1 cellular context compared by ENCODE assay signal in the genomic region with DNA sequence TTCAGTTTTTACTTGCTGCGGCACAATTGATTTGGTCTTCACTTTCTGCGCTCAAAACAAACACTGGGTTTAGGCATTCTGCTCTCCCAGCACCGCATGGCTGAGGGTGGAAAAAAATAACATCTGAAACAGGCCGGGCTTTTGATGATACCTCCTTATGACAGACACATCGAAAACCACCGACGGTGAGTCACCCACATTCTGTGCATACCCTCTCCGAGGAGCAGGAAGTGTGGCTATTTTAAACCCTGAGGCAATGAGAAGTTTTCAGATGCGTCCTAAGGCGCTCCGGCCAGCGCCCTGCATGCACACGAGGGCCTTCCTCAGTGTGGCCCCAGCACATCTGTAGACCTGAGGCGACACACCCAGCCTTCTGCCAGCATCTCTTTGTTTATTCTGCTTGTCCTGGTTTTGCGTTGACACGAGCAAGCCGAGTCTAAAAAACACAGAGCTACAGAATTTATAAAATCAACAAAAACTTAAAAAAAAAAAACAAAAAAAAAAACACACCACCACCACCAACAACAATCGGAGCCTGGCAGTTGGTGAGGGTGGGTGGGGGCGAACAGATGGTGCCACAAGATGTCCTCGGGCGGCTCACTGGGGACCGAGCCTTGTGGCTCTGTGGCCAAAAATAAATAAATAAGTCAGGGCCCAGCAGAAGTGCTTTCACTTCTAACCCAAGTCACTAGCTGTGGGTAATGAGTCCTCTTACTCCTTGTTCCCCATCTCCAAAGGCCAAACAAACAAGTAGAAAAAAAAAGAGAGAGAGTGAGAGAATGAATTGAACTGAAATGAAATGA.
TF ChIP-seq lines count a peak whose summit lies in the region.

No MANE protein-coding gene starts in this region.

TF ChIP-seq in K562, 482 proteins besides CTCF, POLR2A, EP300 and RAD21 (continued from another document and continues in another):
- peak in 1 of 3 experiments; percentile 10 for TF ChIP-seq YY1 (IDR thresholded peaks at IDR 0.05; ENCODE audit: borderline replicate concordance in 1 of 3, control insufficient read depth in 1 of 3, extremely low read depth in 1 of 3, insufficient read depth in 3 of 3, insufficient read length in 1 of 3, insufficient replicate concordance in 2 of 3, low read depth in 1 of 3, low read length in 2 of 3)
- TF ChIP-seq, protein P1, sequence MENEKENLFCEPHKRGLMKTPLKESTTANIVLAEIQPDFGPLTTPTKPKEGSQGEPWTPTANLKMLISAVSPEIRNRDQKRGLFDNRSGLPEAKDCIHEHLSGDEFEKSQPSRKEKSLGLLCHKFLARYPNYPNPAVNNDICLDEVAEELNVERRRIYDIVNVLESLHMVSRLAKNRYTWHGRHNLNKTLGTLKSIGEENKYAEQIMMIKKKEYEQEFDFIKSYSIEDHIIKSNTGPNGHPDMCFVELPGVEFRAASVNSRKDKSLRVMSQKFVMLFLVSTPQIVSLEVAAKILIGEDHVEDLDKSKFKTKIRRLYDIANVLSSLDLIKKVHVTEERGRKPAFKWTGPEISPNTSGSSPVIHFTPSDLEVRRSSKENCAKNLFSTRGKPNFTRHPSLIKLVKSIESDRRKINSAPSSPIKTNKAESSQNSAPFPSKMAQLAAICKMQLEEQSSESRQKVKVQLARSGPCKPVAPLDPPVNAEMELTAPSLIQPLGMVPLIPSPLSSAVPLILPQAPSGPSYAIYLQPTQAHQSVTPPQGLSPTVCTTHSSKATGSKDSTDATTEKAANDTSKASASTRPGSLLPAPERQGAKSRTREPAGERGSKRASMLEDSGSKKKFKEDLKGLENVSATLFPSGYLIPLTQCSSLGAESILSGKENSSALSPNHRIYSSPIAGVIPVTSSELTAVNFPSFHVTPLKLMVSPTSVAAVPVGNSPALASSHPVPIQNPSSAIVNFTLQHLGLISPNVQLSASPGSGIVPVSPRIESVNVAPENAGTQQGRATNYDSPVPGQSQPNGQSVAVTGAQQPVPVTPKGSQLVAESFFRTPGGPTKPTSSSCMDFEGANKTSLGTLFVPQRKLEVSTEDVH (IDR thresholded peaks at IDR 0.05; ENCODE audit: low read depth, partially characterized antibody) = no peak
- TF ChIP-seq C11orf30 (IDR thresholded peaks at IDR 0.05; ENCODE audit: low read depth) = no peak
- no peak for TF ChIP-seq BRD4 (IDR thresholded peaks at IDR 0.05)
- TF ChIP-seq NFRKB (IDR thresholded peaks at IDR 0.05; ENCODE audit: low read depth) = 0 out of 2 replicates have a peak, but pooled peaks have one; percentile 33
- no peak for TF ChIP-seq DNMT1 (IDR thresholded peaks at IDR 0.05)
- TF ChIP-seq CHCHD3 (CRISPR knock-in tag; IDR thresholded peaks at IDR 0.05) = no peak
- peak; percentile 56 for TF ChIP-seq ZFX (CRISPR knock-in tag; IDR thresholded peaks at IDR 0.05)
- TF ChIP-seq PML (IDR thresholded peaks at IDR 0.05; ENCODE audit: low read length) = no peak
- no peak for TF ChIP-seq SAFB2 (IDR thresholded peaks at IDR 0.05; ENCODE audit: borderline replicate concordance, low read depth, low read length, severe bottlenecking)
- TF ChIP-seq, protein P2, sequence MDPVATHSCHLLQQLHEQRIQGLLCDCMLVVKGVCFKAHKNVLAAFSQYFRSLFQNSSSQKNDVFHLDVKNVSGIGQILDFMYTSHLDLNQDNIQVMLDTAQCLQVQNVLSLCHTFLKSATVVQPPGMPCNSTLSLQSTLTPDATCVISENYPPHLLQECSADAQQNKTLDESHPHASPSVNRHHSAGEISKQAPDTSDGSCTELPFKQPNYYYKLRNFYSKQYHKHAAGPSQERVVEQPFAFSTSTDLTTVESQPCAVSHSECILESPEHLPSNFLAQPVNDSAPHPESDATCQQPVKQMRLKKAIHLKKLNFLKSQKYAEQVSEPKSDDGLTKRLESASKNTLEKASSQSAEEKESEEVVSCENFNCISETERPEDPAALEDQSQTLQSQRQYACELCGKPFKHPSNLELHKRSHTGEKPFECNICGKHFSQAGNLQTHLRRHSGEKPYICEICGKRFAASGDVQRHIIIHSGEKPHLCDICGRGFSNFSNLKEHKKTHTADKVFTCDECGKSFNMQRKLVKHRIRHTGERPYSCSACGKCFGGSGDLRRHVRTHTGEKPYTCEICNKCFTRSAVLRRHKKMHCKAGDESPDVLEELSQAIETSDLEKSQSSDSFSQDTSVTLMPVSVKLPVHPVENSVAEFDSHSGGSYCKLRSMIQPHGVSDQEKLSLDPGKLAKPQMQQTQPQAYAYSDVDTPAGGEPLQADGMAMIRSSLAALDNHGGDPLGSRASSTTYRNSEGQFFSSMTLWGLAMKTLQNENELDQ (CRISPR knock-in tag; IDR thresholded peaks at IDR 0.05; ENCODE audit: borderline replicate concordance) = 0 out of 2 replicates have a peak, but pooled peaks have one; percentile 32
- TF ChIP-seq SLC30A9 (CRISPR knock-in tag; IDR thresholded peaks at IDR 0.05) = no peak
- TF ChIP-seq NRF1 (conservative IDR thresholded peaks at IDR 0.05 in 1 of 2, IDR thresholded peaks at IDR 0.05 in 1 of 2) = peak; percentile 31 to 45; a peak in 3 of 4 replicates
- TF ChIP-seq ADNP (tag; IDR thresholded peaks at IDR 0.05) = no peak
- TF ChIP-seq USF2 (CRISPR knock-in tag; IDR thresholded peaks at IDR 0.05) = no peak
- 0 out of 2 replicates have a peak, but pooled peaks have one; percentile 20 for TF ChIP-seq ZNF354B (CRISPR knock-in tag; IDR thresholded peaks at IDR 0.05)
- TF ChIP-seq HDGF (IDR thresholded peaks at IDR 0.05) = no peak
- peak; percentile 51 for TF ChIP-seq GABPA (tag; conservative IDR thresholded peaks at IDR 0.05; ENCODE audit: low read depth)
- TF ChIP-seq ZNF384 (IDR thresholded peaks at IDR 0.05; ENCODE audit: low read depth, low read length) = peak; percentile 39; the same call in 1 of the 2 replicates
- no peak for TF ChIP-seq FOXK1 (CRISPR knock-in tag; IDR thresholded peaks at IDR 0.05; ENCODE audit: borderline replicate concordance)
- TF ChIP-seq ZNF561 (CRISPR knock-in tag; conservative IDR thresholded peaks at IDR 0.05) = no peak
- TF ChIP-seq, protein P3, sequence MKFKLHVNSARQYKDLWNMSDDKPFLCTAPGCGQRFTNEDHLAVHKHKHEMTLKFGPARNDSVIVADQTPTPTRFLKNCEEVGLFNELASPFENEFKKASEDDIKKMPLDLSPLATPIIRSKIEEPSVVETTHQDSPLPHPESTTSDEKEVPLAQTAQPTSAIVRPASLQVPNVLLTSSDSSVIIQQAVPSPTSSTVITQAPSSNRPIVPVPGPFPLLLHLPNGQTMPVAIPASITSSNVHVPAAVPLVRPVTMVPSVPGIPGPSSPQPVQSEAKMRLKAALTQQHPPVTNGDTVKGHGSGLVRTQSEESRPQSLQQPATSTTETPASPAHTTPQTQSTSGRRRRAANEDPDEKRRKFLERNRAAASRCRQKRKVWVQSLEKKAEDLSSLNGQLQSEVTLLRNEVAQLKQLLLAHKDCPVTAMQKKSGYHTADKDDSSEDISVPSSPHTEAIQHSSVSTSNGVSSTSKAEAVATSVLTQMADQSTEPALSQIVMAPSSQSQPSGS (CRISPR knock-in tag; IDR thresholded peaks at IDR 0.05) = no peak; the same call in 1 of the 2 replicates
- TF ChIP-seq TAF1 (IDR thresholded peaks at IDR 0.05; ENCODE audit: control insufficient read depth, extremely low read depth, insufficient read depth, low read length, severe bottlenecking) = peak; percentile 40
- TF ChIP-seq TAF15 (IDR thresholded peaks at IDR 0.05; ENCODE audit: low read depth, low read length) = no peak
- no peak for TF ChIP-seq CC2D1A (IDR thresholded peaks at IDR 0.05)
- TF ChIP-seq, protein P4, sequence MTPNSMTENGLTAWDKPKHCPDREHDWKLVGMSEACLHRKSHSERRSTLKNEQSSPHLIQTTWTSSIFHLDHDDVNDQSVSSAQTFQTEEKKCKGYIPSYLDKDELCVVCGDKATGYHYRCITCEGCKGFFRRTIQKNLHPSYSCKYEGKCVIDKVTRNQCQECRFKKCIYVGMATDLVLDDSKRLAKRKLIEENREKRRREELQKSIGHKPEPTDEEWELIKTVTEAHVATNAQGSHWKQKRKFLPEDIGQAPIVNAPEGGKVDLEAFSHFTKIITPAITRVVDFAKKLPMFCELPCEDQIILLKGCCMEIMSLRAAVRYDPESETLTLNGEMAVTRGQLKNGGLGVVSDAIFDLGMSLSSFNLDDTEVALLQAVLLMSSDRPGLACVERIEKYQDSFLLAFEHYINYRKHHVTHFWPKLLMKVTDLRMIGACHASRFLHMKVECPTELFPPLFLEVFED (CRISPR knock-in tag; conservative IDR thresholded peaks at IDR 0.05) = no peak
- no peak for TF ChIP-seq GABPB2 (CRISPR knock-in tag; conservative IDR thresholded peaks at IDR 0.05)
- no peak for TF ChIP-seq SMAD2 (IDR thresholded peaks at IDR 0.05; ENCODE audit: low read depth, low read length)
- no peak for TF ChIP-seq POLR2G (IDR thresholded peaks at IDR 0.05; ENCODE audit: low read depth, low read length)
- TF ChIP-seq TSC22D4 (tag; IDR thresholded peaks at IDR 0.05) = no peak
- TF ChIP-seq ZNF133 (CRISPR knock-in tag; IDR thresholded peaks at IDR 0.05) = no peak
- TF ChIP-seq GTF3C2 (IDR thresholded peaks at IDR 0.05; ENCODE audit: borderline replicate concordance, extremely low read depth, insufficient read length) = no peak
- TF ChIP-seq ZNF431 (CRISPR knock-in tag; IDR thresholded peaks at IDR 0.05) = peak; percentile 77
- TF ChIP-seq NFE2L1 (tag; IDR thresholded peaks at IDR 0.05; ENCODE audit: borderline replicate concordance, low read depth) = no peak
- TF ChIP-seq RAD51 (IDR thresholded peaks at IDR 0.05; ENCODE audit: borderline replicate concordance, low read depth) = no peak
- TF ChIP-seq, protein P5, sequence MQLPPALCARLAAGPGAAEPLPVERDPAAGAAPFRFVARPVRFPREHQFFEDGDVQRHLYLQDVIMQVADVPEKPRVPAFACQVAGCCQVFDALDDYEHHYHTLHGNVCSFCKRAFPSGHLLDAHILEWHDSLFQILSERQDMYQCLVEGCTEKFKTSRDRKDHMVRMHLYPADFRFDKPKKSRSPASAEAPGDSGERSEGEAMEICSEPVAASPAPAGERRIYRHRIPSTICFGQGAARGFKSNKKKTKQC (CRISPR knock-in tag; IDR thresholded peaks at IDR 0.05) = peak; percentile 96
- TF ChIP-seq, protein P6, sequence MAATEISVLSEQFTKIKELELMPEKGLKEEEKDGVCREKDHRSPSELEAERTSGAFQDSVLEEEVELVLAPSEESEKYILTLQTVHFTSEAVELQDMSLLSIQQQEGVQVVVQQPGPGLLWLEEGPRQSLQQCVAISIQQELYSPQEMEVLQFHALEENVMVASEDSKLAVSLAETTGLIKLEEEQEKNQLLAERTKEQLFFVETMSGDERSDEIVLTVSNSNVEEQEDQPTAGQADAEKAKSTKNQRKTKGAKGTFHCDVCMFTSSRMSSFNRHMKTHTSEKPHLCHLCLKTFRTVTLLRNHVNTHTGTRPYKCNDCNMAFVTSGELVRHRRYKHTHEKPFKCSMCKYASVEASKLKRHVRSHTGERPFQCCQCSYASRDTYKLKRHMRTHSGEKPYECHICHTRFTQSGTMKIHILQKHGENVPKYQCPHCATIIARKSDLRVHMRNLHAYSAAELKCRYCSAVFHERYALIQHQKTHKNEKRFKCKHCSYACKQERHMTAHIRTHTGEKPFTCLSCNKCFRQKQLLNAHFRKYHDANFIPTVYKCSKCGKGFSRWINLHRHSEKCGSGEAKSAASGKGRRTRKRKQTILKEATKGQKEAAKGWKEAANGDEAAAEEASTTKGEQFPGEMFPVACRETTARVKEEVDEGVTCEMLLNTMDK (IDR thresholded peaks at IDR 0.05; ENCODE audit: borderline replicate concordance, insufficient read depth, low read depth, low read length, poor library complexity, severe bottlenecking) = no peak
- TF ChIP-seq ZNF140 (CRISPR knock-in tag; IDR thresholded peaks at IDR 0.05) = no peak
- no peak for TF ChIP-seq SREBF1 (IDR thresholded peaks at IDR 0.05; ENCODE audit: borderline replicate concordance, low read depth, low read length)
- TF ChIP-seq RBBP5 (IDR thresholded peaks at IDR 0.05; ENCODE audit: borderline replicate concordance, insufficient read depth, low read length, poor library complexity, severe bottlenecking) = no peak
- TF ChIP-seq, protein P7, sequence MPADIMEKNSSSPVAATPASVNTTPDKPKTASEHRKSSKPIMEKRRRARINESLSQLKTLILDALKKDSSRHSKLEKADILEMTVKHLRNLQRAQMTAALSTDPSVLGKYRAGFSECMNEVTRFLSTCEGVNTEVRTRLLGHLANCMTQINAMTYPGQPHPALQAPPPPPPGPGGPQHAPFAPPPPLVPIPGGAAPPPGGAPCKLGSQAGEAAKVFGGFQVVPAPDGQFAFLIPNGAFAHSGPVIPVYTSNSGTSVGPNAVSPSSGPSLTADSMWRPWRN (IDR thresholded peaks at IDR 0.05; ENCODE audit: low read depth) = no peak
- no peak for TF ChIP-seq NKRF (IDR thresholded peaks at IDR 0.05; ENCODE audit: borderline replicate concordance)
